In genomic region chr4:76341063-76341462, GRCh38 we compare ENCODE assay signal across 10 cellular contexts. TPM values are rescaled to one million over a fixed set of nuclear protein-coding genes. Genes with fewer than 3 reads are reported as not detected.
DNase-seq lines count a peak whose midpoint lies in the region; ATAC-seq and TF ChIP-seq lines count a peak whose summit lies in the region.
"Had no signal": no experiment of that assay in that cellular context is flagged by ENCODE, and none has a peak within 500 bp of the region (broad histone marks: within the 10 kb centered on the region; RNA-seq: fewer than 3 reads in every experiment).

No MANE protein-coding gene starts in this region.

- H3K9me3 ChIP-seq in HEK293 (ENCODE audit: control insufficient read depth, insufficient read depth, low read depth, low read length) (no peaks in the 10 kb centered on the region), RWPE2 (ENCODE audit: severe bottlenecking) (no peaks in the 10 kb centered on the region), gastrocnemius medialis (no peaks in the 10 kb centered on the region)
- H3K9me3 ChIP-seq: neutrophil had no signal

- H3K36me3 ChIP-seq in HEK293 (ENCODE audit: control insufficient read depth in 2 of 2, insufficient read depth in 1 of 2, low read length in 2 of 2) (no peaks in the 10 kb centered on the region), RWPE2 (ENCODE audit: low read depth) (no peaks in the 10 kb centered on the region), gastrocnemius medialis (no peaks in the 10 kb centered on the region)
- H3K36me3 ChIP-seq: neutrophil had no signal

- ATAC-seq in RWPE2 (ENCODE audit: low read depth), result peak; percentile 63
- ATAC-seq in gastrocnemius medialis, result peak; percentile 99 to 100
- ATAC-seq in GM18520 (IDR thresholded peaks at IDR 0.05; ENCODE audit: unreplicated experiment), result no peak
- ATAC-seq in GM19035 (IDR thresholded peaks at IDR 0.05; ENCODE audit: unreplicated experiment), result no peak

- POLR2A ChIA-PET in HEK293 (lab: Yijun Ruan, JAX), result interaction anchor here (0.9 kb wide), 1 partner anchor 34 kb away, joined by 3 read pairs; no protein-coding TSS in a partner anchor

- TF ChIP-seq POLR2A in gastrocnemius medialis (IDR thresholded peaks at IDR 0.05), result no peak

- intact Hi-C loops in gastrocnemius medialis (cut with DNase I; ENCODE audit: low total_unique reads), result no loop called here

- H3K4me1 ChIP-seq in HEK293 (ENCODE audit: control insufficient read depth, insufficient read depth, low read length) (no peaks in the 10 kb centered on the region), RWPE2 (ENCODE audit: insufficient read depth, poor library complexity, severe bottlenecking) (no peaks in the 10 kb centered on the region), gastrocnemius medialis (peaks cover 5 to 12% of the 10 kb centered on the region in 2 donors)

- in situ Hi-C loops in gastrocnemius medialis (cut with MboI; ENCODE audit: low sequenced_read_pairs in 4 of 4), result no loop called here

- DNase-seq in RWPE2 (ENCODE audit: low spot score), result no peak
- DNase-seq in foreskin fibroblast, result peak; percentile 15 to 55
- DNase-seq in gastrocnemius medialis, result no peak
- DNase-seq in DMS 273 treated with DMSO at 0.1 percent for 48 hours (lab: John Stamatoyannopoulos, UW), result no peak
- DNase-seq: central memory CD4-positive, alpha-beta T cell; NCI-H2107 had no signal

- no peak overlapping the region for H3K27ac ChIP-seq in HEK293 (ENCODE audit: extremely low read depth, low read depth, low read length)
- H3K27ac ChIP-seq in RWPE2 (ENCODE audit: poor library complexity, severe bottlenecking), result no peak overlapping the region
- peak overlapping the region in 3 of 4 donors; percentile 13 to 33 (median 31) for H3K27ac ChIP-seq in gastrocnemius medialis
- H3K27ac ChIP-seq: neutrophil had no signal

- TF ChIP-seq CTCF in HEK293 (tag by site-specific recombination; IDR thresholded peaks at IDR 0.05), result no peak
- TF ChIP-seq CTCF in RWPE2 (IDR thresholded peaks at IDR 0.05; ENCODE audit: poor library complexity, severe bottlenecking), result no peak
- TF ChIP-seq CTCF in foreskin fibroblast (IDR thresholded peaks at IDR 0.05; ENCODE audit: low read depth, low read length), result no peak
- TF ChIP-seq CTCF in gastrocnemius medialis (IDR thresholded peaks at IDR 0.05 in 4 of 5, conservative IDR thresholded peaks at IDR 0.05 in 1 of 5), result no peak

- CTCF ChIA-PET in HEK293 (lab: Yijun Ruan, JAX), result no interaction called here

- no peak overlapping the region for H3K4me3 ChIP-seq in HEK293 (ENCODE audit: low read depth, low read length)
- no peak overlapping the region for H3K4me3 ChIP-seq in RWPE2 (ENCODE audit: severe bottlenecking)
- H3K4me3 ChIP-seq in foreskin fibroblast (ENCODE audit: low read depth in 1 of 2, low read length in 2 of 2), result no peak overlapping the region
- H3K4me3 ChIP-seq in gastrocnemius medialis, result no peak overlapping the region

- H3K27me3 ChIP-seq in RWPE2 (ENCODE audit: insufficient read depth, poor library complexity, severe bottlenecking), result no peaks in the 10 kb centered on the region
- no peaks in the 10 kb centered on the region for H3K27me3 ChIP-seq in gastrocnemius medialis
- H3K27me3 ChIP-seq: neutrophil had no signal

TF ChIP-seq in HEK293, 187 proteins besides CTCF, POLR2A, EP300 and RAD21:
- TF ChIP-seq ZNF629 (tag by site-specific recombination; IDR thresholded peaks at IDR 0.05) (peak; percentile 23; the same call in 1 of the 2 replicates), ZNF596 (tag by site-specific recombination; IDR thresholded peaks at IDR 0.05) (no peak)

RNA-seq across cellular contexts. Expression of gene STBD1, which starts 34.5 kb away (rescaled TPM):
- 10 to 100 TPM; 17.9 to 57.5 (median 41.5) TPM for total RNA-seq in gastrocnemius medialis

Comparison
In these comparisons a context has a peak if more than half of its experiments do, and no peak if none do; other contexts are left out.
1. H3K27ac ChIP-seq: peak in gastrocnemius medialis (3 of 4); none in HEK293 (single experiment) and RWPE2 (single experiment).
2. ATAC-seq: peak in RWPE2 (single experiment) and gastrocnemius medialis (2 of 2); none in GM18520 (single experiment) and GM19035 (single experiment).
3. DNase-seq: peak in foreskin fibroblast (2 of 2); none in RWPE2 (single experiment), gastrocnemius medialis (0 of 2) and DMS 273 treated with DMSO at 0.1 percent for 48 hours (single experiment).